In the genomic region with DNA sequence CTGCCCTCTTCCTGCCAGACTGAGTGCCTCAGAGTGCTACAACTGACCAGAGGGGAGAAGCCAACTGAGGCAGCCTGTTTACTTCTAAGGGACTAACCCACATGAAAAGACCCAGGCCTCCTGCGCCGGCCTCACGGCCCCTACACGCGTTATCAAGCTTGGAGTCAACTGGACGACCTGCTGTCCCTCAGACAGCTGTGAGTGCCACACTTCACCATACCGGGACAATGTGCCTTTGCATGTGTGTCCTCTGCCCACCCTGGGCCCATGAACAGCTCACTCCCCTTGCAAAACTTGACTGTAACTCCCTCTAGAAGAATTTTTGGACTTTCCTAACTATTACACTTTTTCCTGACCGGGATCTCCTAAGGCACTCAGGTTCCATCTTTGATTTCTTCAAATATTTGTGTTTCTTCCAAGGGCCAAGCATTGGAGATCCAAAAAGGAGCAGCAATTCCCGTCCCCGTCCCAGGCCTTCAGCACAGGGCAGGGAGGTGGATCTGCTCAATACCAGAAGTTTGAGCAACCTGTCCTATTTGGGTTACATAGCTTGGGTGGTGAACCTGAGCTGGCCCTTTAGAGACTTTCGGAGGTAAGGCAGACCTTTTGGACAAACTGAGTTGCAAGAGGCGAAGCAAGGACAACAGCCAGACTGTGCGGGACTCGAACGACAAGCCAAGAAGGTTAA, we compare ENCODE assay signal across 8 cellular contexts. TPM values are rescaled to one million over a fixed set of nuclear protein-coding genes. Genes with fewer than 3 reads are reported as not detected.
DNase-seq lines count a peak whose midpoint lies in the region; ATAC-seq and TF ChIP-seq lines count a peak whose summit lies in the region.

No MANE protein-coding gene starts in this region.

- H2BK15ac ChIP-seq in neuronal stem cell (ENCODE audit: low read length): no peak overlapping the region

- peaks cover 45% of the 10 kb centered on the region for H3K4me1 Mint-ChIP-seq in chondrocyte (ENCODE audit: low read depth)

- no peak overlapping the region for H3K18ac ChIP-seq in neuronal stem cell (ENCODE audit: low read length)

- H4K20me1 ChIP-seq in OCI-LY1 (ENCODE audit: insufficient read depth, low read length): no peaks in the 10 kb centered on the region

- H3K27ac Mint-ChIP-seq in chondrocyte (ENCODE audit: unreplicated experiment): peak overlapping the region; percentile 95

- H3F3A ChIP-seq in OCI-LY1 (ENCODE audit: insufficient read depth, low read length): no peaks in the 10 kb centered on the region

- peaks cover 18% of the 10 kb centered on the region for H3K79me2 ChIP-seq in OCI-LY1 (ENCODE audit: insufficient read depth, low read length)

- H3K4ac ChIP-seq in neuronal stem cell (ENCODE audit: low read length): no peak overlapping the region

- no peak overlapping the region for H3K23ac ChIP-seq in neuronal stem cell (ENCODE audit: low read depth, low read length, poor library complexity)

- H3K4me1 ChIP-seq in OCI-LY1 (ENCODE audit: insufficient read depth, low read length, severe bottlenecking) (peaks cover 14% of the 10 kb centered on the region), neuronal stem cell (ENCODE audit: control insufficient read depth in 2 of 2, insufficient read depth in 1 of 2, low read depth in 1 of 2, low read length in 2 of 2) (peaks cover 3 to 8% of the 10 kb centered on the region in 2 donors)

- TF ChIP-seq CTCF in GM12865 (IDR thresholded peaks at IDR 0.05; ENCODE audit: insufficient read depth, low read depth, low read length, missing control alignments): no peak
- TF ChIP-seq CTCF in OCI-LY1 (IDR thresholded peaks at IDR 0.05; ENCODE audit: low read length): no peak
- TF ChIP-seq CTCF in chondrocyte (IDR thresholded peaks at IDR 0.05): no peak

- H3K36me3 ChIP-seq in OCI-LY1 (ENCODE audit: insufficient read depth, low read length) (peaks cover 27% of the 10 kb centered on the region), neuronal stem cell (replicated peaks in 1 of 2; ENCODE audit: control insufficient read depth in 2 of 2, insufficient read depth in 2 of 2, low read length in 2 of 2) (peaks cover 5 to 38% of the 10 kb centered on the region in 2 donors)

- H3K79me1 ChIP-seq in neuronal stem cell (ENCODE audit: low read depth, low read length): peaks cover 11% of the 10 kb centered on the region

- no peaks in the 10 kb centered on the region for H3K27me3 Mint-ChIP-seq in chondrocyte (ENCODE audit: low read depth)

- DNase-seq in GM12865 (ENCODE audit: low read depth) (no peak), chondrocyte (ENCODE audit: low spot score) (no peak), neuronal stem cell (ENCODE audit: low spot score) (peak; percentile 23), kidney tubule cell (ENCODE audit: low spot score) (no peak), T1000 (lab: John Stamatoyannopoulos, UW) (no peak)

- H2BK5ac ChIP-seq in neuronal stem cell (ENCODE audit: low read length): no peak overlapping the region

- no peak overlapping the region for H2BK120ac ChIP-seq in neuronal stem cell (ENCODE audit: low read depth, low read length)

- H3K4me2 ChIP-seq in OCI-LY1 (ENCODE audit: low read length) (peak overlapping the region; percentile 92), neuronal stem cell (ENCODE audit: insufficient read depth, low read length, poor library complexity, severe bottlenecking) (no peak overlapping the region)

- H3K4me3 ChIP-seq in GM12865 (ENCODE audit: low read depth, low read length) (peak overlapping the region; percentile 74), OCI-LY1 (ENCODE audit: low read depth, low read length, poor library complexity, severe bottlenecking) (peak overlapping the region; percentile 86), neuronal stem cell (ENCODE audit: low read length in 2 of 2) (peak overlapping the region in 1 of 2 donors; percentile 60)

- H2BK12ac ChIP-seq in neuronal stem cell (ENCODE audit: low read length): no peak overlapping the region

- no peak overlapping the region for H4K91ac ChIP-seq in neuronal stem cell (ENCODE audit: low read depth, low read length, poor library complexity)

- WGBS in neuronal stem cell (ENCODE audit: extremely low coverage in 2 of 2, insufficient read length in 2 of 2, insufficient replicate concordance in 1 of 2), 2 donors: no CpG with 5 or more reads among the region's 15 CpGs

- H3K9me2 ChIP-seq in OCI-LY1 (ENCODE audit: low read depth, low read length): no peaks in the 10 kb centered on the region

- H3K9me3 Mint-ChIP-seq in chondrocyte (ENCODE audit: low read depth): no peaks in the 10 kb centered on the region

- peak overlapping the region; percentile 86 for H3K4me3 Mint-ChIP-seq in chondrocyte (ENCODE audit: unreplicated experiment)

- H3K27ac ChIP-seq in OCI-LY1 (ENCODE audit: low read depth, low read length, poor library complexity, severe bottlenecking): peak overlapping the region; percentile 74
- no peak overlapping the region for H3K27ac ChIP-seq in neuronal stem cell (replicated peaks; ENCODE audit: low read length)

- H3K36me3 Mint-ChIP-seq in chondrocyte (ENCODE audit: low read depth): peaks cover 5% of the 10 kb centered on the region

- no peak overlapping the region for H4K8ac ChIP-seq in neuronal stem cell (ENCODE audit: low read depth, low read length)

- H3K9ac ChIP-seq in OCI-LY1 (ENCODE audit: low read length) (peak overlapping the region; percentile 90), neuronal stem cell (ENCODE audit: low read depth, low read length, poor library complexity) (no peak overlapping the region)

- H2AK5ac ChIP-seq in neuronal stem cell (ENCODE audit: low read depth, low read length): no peak overlapping the region

- no peaks in the 10 kb centered on the region for H3K27me3 ChIP-seq in OCI-LY1 (ENCODE audit: insufficient read depth, low read length)
- H3K27me3 ChIP-seq in neuronal stem cell (ENCODE audit: control insufficient read depth in 3 of 3, insufficient read depth in 3 of 3, low read depth in 1 of 3, low read length in 3 of 3): no peaks in the 10 kb centered on the region

- H3K9me3 ChIP-seq in OCI-LY1 (ENCODE audit: low read length) (no peaks in the 10 kb centered on the region), neuronal stem cell (replicated peaks in 1 of 2; ENCODE audit: control insufficient read depth in 2 of 2, insufficient read depth in 1 of 2, low read depth in 1 of 2, low read length in 2 of 2) (no peaks in the 10 kb centered on the region)

- H2AFZ ChIP-seq in OCI-LY1 (ENCODE audit: low read length): no peak overlapping the region
- no peak overlapping the region for H2AFZ ChIP-seq in neuronal stem cell (ENCODE audit: low read length)

- ATAC-seq in GM21619 (IDR thresholded peaks at IDR 0.05; ENCODE audit: unreplicated experiment) (no peak), HG03342 (IDR thresholded peaks at IDR 0.05; ENCODE audit: unreplicated experiment) (no peak)

- no peak overlapping the region for H3K14ac ChIP-seq in neuronal stem cell (ENCODE audit: low read length)

RNA-seq across cellular contexts. Expression of a gene that starts 1.7 kb away (rescaled TPM):
- total RNA-seq in chondrocyte: 22.2 to 23.9 TPM (median 22.7 TPM) in 3 replicates
- 21.4 TPM for polyA plus RNA-seq in neuronal stem cell (2013, experiment 1 of 2)
- 21.1 TPM for polyA plus RNA-seq in neuronal stem cell (2013, experiment 2 of 2)

RNA-seq across cellular contexts. Expression of a gene that starts 1.8 kb away (rescaled TPM):
- 12.0 to 13.4 TPM (median 12.8 TPM) in 3 replicates for total RNA-seq in chondrocyte
- 4.2 TPM for polyA plus RNA-seq in neuronal stem cell (2013, experiment 1 of 2)
- polyA plus RNA-seq in neuronal stem cell (2013, experiment 2 of 2): 3.7 TPM
